ENCODE assay signal across 8 cellular contexts in genomic region chr5:134647750-134648424, GRCh38. TPM values are rescaled to one million over a fixed set of nuclear protein-coding genes. Genes with fewer than 3 reads are reported as not detected.
DNase-seq lines count a peak whose midpoint lies in the region; ATAC-seq and TF ChIP-seq lines count a peak whose summit lies in the region.

No MANE protein-coding gene starts in this region.

- H3K79me2 ChIP-seq in ACC112 (ENCODE audit: control insufficient read depth, insufficient read depth, low read length, unreplicated experiment) (peaks cover 42% of the 10 kb centered on the region), mammary epithelial cell (ENCODE audit: insufficient read depth, low read length) (peaks cover 42% of the 10 kb centered on the region)

- H3K4me3 ChIP-seq in ACC112 (ENCODE audit: low read depth, low read length) (peak overlapping the region; percentile 98), mammary epithelial cell (replicated peaks in 1 of 3; ENCODE audit: insufficient read depth in 1 of 3, low read depth in 2 of 3, low read length in 3 of 3) (peak overlapping the region; percentile 90 to 100 (median 99))

- H3K27ac ChIP-seq in ACC112 (ENCODE audit: low read depth, low read length) = peak overlapping the region; percentile 100
- H3K27ac ChIP-seq in mammary epithelial cell (ENCODE audit: insufficient read depth, low read depth, low read length) = peak overlapping the region; percentile 98

- peak; percentile 47 for ATAC-seq in GM18861 (IDR thresholded peaks at IDR 0.05; ENCODE audit: unreplicated experiment)
- ATAC-seq in HG03064 (IDR thresholded peaks at IDR 0.05; ENCODE audit: low read depth, unreplicated experiment) = peak; percentile 35

- H4K20me1 ChIP-seq in mammary epithelial cell (ENCODE audit: insufficient read depth, low read length) = no peaks in the 10 kb centered on the region

- H2AFZ ChIP-seq in ACC112 (ENCODE audit: low read length, unreplicated experiment) (peak overlapping the region; percentile 81), mammary epithelial cell (ENCODE audit: low read depth, low read length) (peak overlapping the region; percentile 94)

- H3K9ac ChIP-seq in mammary epithelial cell (ENCODE audit: insufficient read depth, low read length) = peak overlapping the region; percentile 96

- intact Hi-C loops in mammary epithelial cell (cut with micrococcal nuclease) = loop anchor here (1.0 to 2.0 kb wide), 3 partner anchors 16 to 256 kb away; partner anchors contain the start of genes CAMLG and SAR1B

- no peaks in the 10 kb centered on the region for H3K9me3 ChIP-seq in mammary epithelial cell (replicated peaks; ENCODE audit: insufficient read depth, low read length)

- TSS peak; percentile 94 for BruUV-seq in mammary epithelial cell (replicated peaks; lab: Mats Ljungman, UMichigan)

- H3K27me3 ChIP-seq in ACC112 (ENCODE audit: insufficient read depth, low read length) = no peaks in the 10 kb centered on the region
- no peaks in the 10 kb centered on the region for H3K27me3 ChIP-seq in mammary epithelial cell (ENCODE audit: insufficient read depth, low read length)

- WGBS in mammary epithelial cell (ENCODE audit: low coverage, missing lambda C conversion rate) = under 1% methylated on average over 14 of the region's 15 CpGs

- no peak for TF ChIP-seq CTCF in mammary epithelial cell (conservative IDR thresholded peaks at IDR 0.05 in 1 of 2, IDR thresholded peaks at IDR 0.05 in 1 of 2; ENCODE audit: extremely low read depth in 1 of 2, insufficient read depth in 1 of 2, low read depth in 1 of 2, low read length in 2 of 2)

- dilution Hi-C loops in mammary epithelial cell (cut with HindIII; ENCODE audit: low sequenced_read_pairs) = no loop called here

- H3K36me3 ChIP-seq in ACC112 (ENCODE audit: insufficient read depth, low read length) = 0 out of 2 replicates have a peak, but pooled peaks cover 2% of the 10 kb centered on the region
- no peaks in the 10 kb centered on the region for H3K36me3 ChIP-seq in mammary epithelial cell (ENCODE audit: insufficient read depth, low read length)

- peak; percentile 59 for DNase-seq in RPMI8226
- peak; percentile 76 for DNase-seq in mammary epithelial cell
- DNase-seq in kidney tubule cell (ENCODE audit: low spot score) = peak; percentile 82
- peak; percentile 25 for DNase-seq in stimulated activated CD4-positive, alpha-beta T cell treated with anti-CD3 and anti-CD28 coated beads, Interleukin-4, amount 100 ng/mL, for 1 hour
- DNase-seq in HK-2 (ENCODE audit: unreplicated experiment) = no peak

- H3K4me1 ChIP-seq in ACC112 (ENCODE audit: control insufficient read depth, insufficient read depth, low read length, unreplicated experiment) (peaks cover 9% of the 10 kb centered on the region), mammary epithelial cell (ENCODE audit: insufficient read depth, low read length) (no peaks in the 10 kb centered on the region)

- CTCF ChIA-PET in mammary epithelial cell (lab: Charles Lee; ENCODE audit: low non-redundant PET) = no interaction called here

- in situ Hi-C loops in mammary epithelial cell (cut with MboI; ENCODE audit: low sequenced_read_pairs in 2 of 2) = no loop called here

- H3K4me2 ChIP-seq in mammary epithelial cell (ENCODE audit: insufficient read depth, low read depth, low read length) = peak overlapping the region; percentile 84

RNA-seq across cellular contexts. Expression of gene SEC24A, which starts 0.7 kb away (rescaled TPM):
- 10 to 100 TPM; 20.4 to 20.8 TPM for total RNA-seq in mammary epithelial cell
- polyA plus RNA-seq in mammary epithelial cell = 19.9 TPM
- 36.0 TPM for polyA minus RNA-seq in mammary epithelial cell

RNA-seq across cellular contexts. Expression of gene SAR1B, which starts 15.3 kb away (rescaled TPM):
- total RNA-seq in mammary epithelial cell = 10 to 100 TPM; 45.2 to 54.2 TPM
- 33.7 TPM for polyA plus RNA-seq in mammary epithelial cell
- polyA minus RNA-seq in mammary epithelial cell = 47.7 TPM
